In the genomic region with DNA sequence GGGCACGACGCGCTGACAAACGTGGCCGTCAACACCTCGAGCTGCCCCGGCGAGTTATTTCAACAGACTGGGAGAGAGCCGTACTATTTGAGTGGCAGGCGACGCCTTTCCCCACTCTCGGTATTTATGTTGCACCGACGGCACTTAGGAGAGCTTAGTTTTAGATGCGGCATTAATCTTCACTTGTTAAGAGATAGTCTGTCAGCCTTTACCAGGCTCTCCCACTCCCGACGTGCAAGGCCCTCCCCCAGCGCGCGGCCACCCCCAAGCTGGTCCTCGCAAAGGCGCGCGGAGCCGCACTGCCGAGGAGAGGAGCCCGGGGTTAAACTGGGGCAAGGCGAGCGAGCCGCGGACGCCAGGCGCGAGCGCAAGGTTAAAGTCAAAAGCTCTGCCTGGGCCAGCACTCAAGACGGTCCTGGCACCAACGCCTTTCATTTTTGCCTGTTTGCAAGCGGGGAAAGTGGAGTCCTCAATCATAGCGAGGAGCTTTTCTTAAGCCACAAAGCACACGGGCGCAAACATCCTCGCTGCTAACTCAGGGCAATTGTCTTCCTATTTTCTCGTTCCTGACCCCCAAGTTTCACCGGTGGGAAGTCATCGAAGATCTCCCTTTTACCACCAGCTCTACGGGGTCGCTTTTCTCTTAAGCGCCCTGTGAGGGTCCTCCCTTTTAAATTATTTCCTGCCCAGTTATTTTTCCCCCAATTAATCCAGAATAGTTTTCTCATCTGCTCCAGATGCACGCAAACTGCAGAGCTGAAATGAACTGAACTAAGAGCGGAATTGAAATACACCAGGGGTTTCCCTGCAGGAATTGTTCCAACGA, we compare ENCODE assay signal across 11 cellular contexts.
DNase-seq lines count a peak whose midpoint lies in the region; ATAC-seq and TF ChIP-seq lines count a peak whose summit lies in the region.
"Had no signal": no experiment of that assay in that cellular context is flagged by ENCODE, and none has a peak within 500 bp of the region (broad histone marks: within the 10 kb centered on the region; RNA-seq: fewer than 3 reads in every experiment).

No MANE protein-coding gene starts in this region.

- TF ChIP-seq POLR2A in vagina (IDR thresholded peaks at IDR 0.05), result no peak

- H3K27ac ChIP-seq in cardiac muscle cell (no peak overlapping the region), esophagus (ENCODE audit: low read depth in 2 of 2, low read length in 1 of 2) (no peak overlapping the region), vagina (no peak overlapping the region)

- H3K4me1 ChIP-seq in cardiac muscle cell (ENCODE audit: low read depth), result peaks cover 11% of the 10 kb centered on the region
- H3K4me1 ChIP-seq in esophagus (ENCODE audit: control insufficient read depth in 2 of 2, insufficient read depth in 2 of 2, low read length in 1 of 2), result peaks cover 6 to 13% of the 10 kb centered on the region in 2 donors
- peaks cover 10% of the 10 kb centered on the region for H3K4me1 ChIP-seq in vagina

- H3K27me3 ChIP-seq in cardiac muscle cell (peaks cover 98% of the 10 kb centered on the region), esophagus (ENCODE audit: control insufficient read depth in 1 of 2, insufficient read depth in 2 of 2, low read length in 2 of 2) (peaks cover 3 to 12% of the 10 kb centered on the region in 2 donors), vagina (peaks cover 18% of the 10 kb centered on the region)

- no peaks in the 10 kb centered on the region for H3K36me3 Mint-ChIP-seq in mesothelial cell of epicardium
- H3K36me3 Mint-ChIP-seq: CD4-positive, CD25-positive, alpha-beta regulatory T cell had no signal

- WGBS in esophagus, 2 donors, result 5 to 6% methylated on average over 51 of the region's 51 CpGs

- H3K4me3 ChIP-seq in cardiac muscle cell (no peak overlapping the region), esophagus (ENCODE audit: low read depth in 1 of 2, low read length in 2 of 2) (peak overlapping the region; percentile 14 to 45), vagina (peak overlapping the region; percentile 16 to 42)

- H3K4me1 Mint-ChIP-seq in mesothelial cell of epicardium, result peaks cover 21% of the 10 kb centered on the region
- H3K4me1 Mint-ChIP-seq: CD4-positive, CD25-positive, alpha-beta regulatory T cell had no signal

- no peak for ATAC-seq in Right ventricle myocardium inferior
- no peak for ATAC-seq in HG03045 (IDR thresholded peaks at IDR 0.05; ENCODE audit: unreplicated experiment)

- DNase-seq in cardiac muscle cell (ENCODE audit: low read depth in 1 of 2, low spot score in 1 of 2), result peak; percentile 22 to 55
- DNase-seq in Right ventricle myocardium inferior (ENCODE audit: missing footprints), result no peak
- DNase-seq in mesothelial cell of epicardium (ENCODE audit: low spot score in 2 of 2, unreplicated experiment in 2 of 2), result no peak
- DNase-seq in vagina (ENCODE audit: extremely low spot score in 2 of 2), result no peak
- no peak for DNase-seq in dedifferentiated amniotic fluid mesenchymal stem cell (ENCODE audit: extremely low spot score)
- no peak for DNase-seq in activated CD8-positive, alpha-beta memory T cell treated with anti-CD3 and anti-CD28 coated beads for 24 hours
- DNase-seq: CD4-positive, CD25-positive, alpha-beta regulatory T cell; NCI-H226; nucleus accumbens had no signal

- TF ChIP-seq CTCF in cardiac muscle cell (IDR thresholded peaks at IDR 0.05; ENCODE audit: low read depth, low read length) (no peak), mesothelial cell of epicardium (IDR thresholded peaks at IDR 0.05; ENCODE audit: unreplicated experiment) (no peak), vagina (IDR thresholded peaks at IDR 0.05) (no peak)

- intact Hi-C loops in Right ventricle myocardium inferior (cut with DNase I), result no loop called here
- intact Hi-C loops in vagina (cut with DNase I), result no loop called here

- H3K27ac Mint-ChIP-seq in mesothelial cell of epicardium, result no peak overlapping the region
- H3K27ac Mint-ChIP-seq: CD4-positive, CD25-positive, alpha-beta regulatory T cell had no signal

- no peaks in the 10 kb centered on the region for H3K36me3 ChIP-seq in cardiac muscle cell
- no peaks in the 10 kb centered on the region for H3K36me3 ChIP-seq in esophagus (ENCODE audit: control insufficient read depth in 2 of 2, insufficient read depth in 2 of 2, low read length in 1 of 2)
- no peaks in the 10 kb centered on the region for H3K36me3 ChIP-seq in vagina

- H3K4me3 Mint-ChIP-seq in mesothelial cell of epicardium, result peak overlapping the region; percentile 48
- H3K4me3 Mint-ChIP-seq: CD4-positive, CD25-positive, alpha-beta regulatory T cell had no signal

- no peaks in the 10 kb centered on the region for H3K9me3 Mint-ChIP-seq in mesothelial cell of epicardium

- no peaks in the 10 kb centered on the region for H3K9me3 ChIP-seq in cardiac muscle cell (ENCODE audit: low read depth)
- no peaks in the 10 kb centered on the region for H3K9me3 ChIP-seq in esophagus (ENCODE audit: control insufficient read depth in 2 of 2, insufficient read depth in 1 of 2, low read depth in 1 of 2, low read length in 1 of 2)
- H3K9me3 ChIP-seq in vagina, result no peaks in the 10 kb centered on the region

- peaks cover 98% of the 10 kb centered on the region for H3K27me3 Mint-ChIP-seq in mesothelial cell of epicardium (ENCODE audit: low read depth)

Comparison
In these comparisons a context has a peak if more than half of its experiments do, and no peak if none do; other contexts are left out.
1. DNase-seq: peak in cardiac muscle cell (2 of 2); none in Right ventricle myocardium inferior (single experiment), mesothelial cell of epicardium (0 of 2), vagina (0 of 2), dedifferentiated amniotic fluid mesenchymal stem cell (single experiment) and activated CD8-positive, alpha-beta memory T cell treated with anti-CD3 and anti-CD28 coated beads for 24 hours (single experiment).